In genomic region chr2:226991663-226992062, GRCh38 we compare ENCODE assay signal across 27 cellular contexts.
"Had no signal": no experiment of that assay in that cellular context is flagged by ENCODE, and none has a peak within 500 bp of the region (broad histone marks: within the 10 kb centered on the region; RNA-seq: fewer than 3 reads in every experiment).

No MANE protein-coding gene starts in this region.

- H3K27me3 ChIP-seq: MG63, SJSA1 had no signal

- H3K9me3 Mint-ChIP-seq: T-cell; T-helper 1 cell treated with Interleukin-12 subunit alpha and Interleukin-12 subunit beta and Interleukin-4 antibody, amounts not matched to agents 30 μg/mL and 1 μg/mL, for 36 hours had no signal

- DNase-seq: IMR-90, Karpas-422, KG1, MG63, NCI-H1092, NCI-H1105 treated with DMSO at 0.1 percent for 48 hours, NCI-H1417 treated with DMSO at 0.1 percent for 48 hours, NCI-H146, NCI-H1694 treated with DMSO at 0.1 percent for 48 hours, NCI-H1930, NCI-H2081, NCI-H2107, NCI-H2227 treated with DMSO at 0.1 percent for 48 hours, NCI-H446, NCI-H510A, NCI-H524 treated with DMSO at 0.1 percent for 48 hours, NCI-H69, NCI-H774, Right ventricle myocardium superior, RPMI8226, SIG-M5, SW 1271, T-cell had no signal

- H3K9me3 ChIP-seq: MG63, SJSA1 had no signal

- H3K36me3 ChIP-seq: MG63, SJSA1 had no signal

- H3K27me3 Mint-ChIP-seq: T-cell had no signal

- H3K4me1 Mint-ChIP-seq: T-cell had no signal

- H3K27ac ChIP-seq: SJSA1, SK-N-MC had no signal

- H3K4me3 Mint-ChIP-seq: T-cell; T-helper 1 cell treated with Interleukin-12 subunit alpha and Interleukin-12 subunit beta and Interleukin-4 antibody, amounts not matched to agents 30 μg/mL and 1 μg/mL, for 36 hours had no signal

- H3K27ac Mint-ChIP-seq: T-cell; T-helper 1 cell treated with Interleukin-12 subunit alpha and Interleukin-12 subunit beta and Interleukin-4 antibody, amounts not matched to agents 30 μg/mL and 1 μg/mL, for 36 hours had no signal

- H3K4me1 ChIP-seq: SJSA1 had no signal

- ATAC-seq: HepG2, T-cell had no signal

- H3K4me3 ChIP-seq: MG63, SJSA1, SK-N-MC had no signal
